Comparison of ENCODE assay signal across 10 cellular contexts in the genomic region with DNA sequence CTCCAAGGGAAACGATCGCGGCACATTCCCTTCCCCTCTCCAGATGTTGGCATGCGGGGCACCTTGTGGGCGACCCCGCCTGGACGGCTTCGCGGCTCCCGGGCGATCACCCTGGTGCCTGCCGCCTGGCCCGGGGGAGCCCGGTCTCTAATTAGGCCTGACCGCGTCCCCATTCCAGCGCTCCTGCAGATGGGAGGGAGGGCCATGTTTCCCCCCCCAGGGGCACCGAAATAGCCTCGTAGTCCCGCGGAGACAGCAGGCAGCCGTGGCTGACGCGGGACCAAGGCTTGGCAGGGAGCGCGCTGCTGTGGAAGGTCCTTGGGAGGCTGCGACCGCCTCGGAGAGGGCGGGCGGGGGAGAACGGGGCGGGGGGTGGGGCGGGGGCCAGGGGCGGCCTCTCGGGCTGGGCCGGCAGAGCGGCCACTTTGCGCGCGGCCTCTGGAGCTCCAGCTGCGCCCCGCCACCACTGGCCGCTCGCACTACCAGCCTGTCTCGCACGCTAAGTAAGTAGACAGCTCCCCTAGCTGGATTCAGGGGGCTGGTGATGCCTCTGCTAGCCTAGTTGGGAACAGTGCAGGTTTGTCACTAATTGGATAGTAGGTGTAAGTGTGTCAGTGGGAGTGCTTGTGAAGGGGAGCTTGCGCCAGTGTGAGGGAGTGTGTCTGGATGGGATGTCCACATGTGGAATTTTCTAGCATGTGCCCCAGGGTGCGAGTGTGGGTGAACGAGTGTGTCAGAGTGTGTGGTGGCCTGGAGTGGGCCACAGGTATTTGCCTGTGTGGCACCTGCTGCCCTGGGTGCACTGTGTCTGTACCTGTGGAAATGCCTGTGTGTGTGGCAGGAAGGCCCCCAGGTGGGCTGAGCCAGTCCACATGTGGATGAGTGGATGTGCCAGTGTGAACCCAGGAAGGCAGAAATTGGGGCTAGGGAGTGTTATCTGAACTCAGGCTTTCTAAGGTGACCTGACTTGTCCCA. TPM values are rescaled to one million over a fixed set of nuclear protein-coding genes. Genes with fewer than 3 reads are reported as not detected.
A peak's percentile ranks its signal among the peaks of the same experiment; 100 is the strongest.
DNase-seq lines count a peak whose midpoint lies in the region; ATAC-seq and TF ChIP-seq lines count a peak whose summit lies in the region.
"Had no signal": no experiment of that assay in that cellular context is flagged by ENCODE, and none has a peak within 500 bp of the region (broad histone marks: within the 10 kb centered on the region; RNA-seq: fewer than 3 reads in every experiment).

A gene with protein sequence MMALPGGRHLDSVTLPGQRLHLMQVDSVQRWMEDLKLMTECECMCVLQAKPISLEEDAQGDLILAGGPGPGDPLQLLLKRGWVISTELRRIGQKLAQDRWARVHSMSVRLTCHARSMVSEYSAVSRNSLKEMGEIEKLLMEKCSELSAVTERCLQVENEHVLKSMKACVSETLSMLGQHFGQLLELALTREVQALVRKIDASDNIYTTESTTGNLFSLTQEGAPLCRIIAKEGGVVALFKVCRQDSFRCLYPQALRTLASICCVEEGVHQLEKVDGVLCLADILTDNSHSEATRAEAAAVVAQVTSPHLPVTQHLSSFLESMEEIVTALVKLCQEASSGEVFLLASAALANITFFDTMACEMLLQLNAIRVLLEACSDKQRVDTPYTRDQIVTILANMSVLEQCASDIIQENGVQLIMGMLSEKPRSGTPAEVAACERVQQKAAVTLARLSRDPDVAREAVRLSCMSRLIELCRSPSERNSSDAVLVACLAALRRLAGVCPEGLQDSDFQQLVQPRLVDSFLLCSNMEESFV (plus strand): TSS at position 423 of the 975 bp plus-strand sequence. CDS start 34,252 bp downstream, outside the sequence.

- H3K9me3 Mint-ChIP-seq in T-helper 1 cell treated with Interleukin-12 subunit alpha and Interleukin-12 subunit beta and Interleukin-4 antibody, amounts not matched to agents 30 μg/mL and 1 μg/mL, for 36 hours: no peaks in the 10 kb centered on the region
- no peaks in the 10 kb centered on the region for H3K9me3 Mint-ChIP-seq in chondrocyte (ENCODE audit: low read depth)
- no peaks in the 10 kb centered on the region for H3K9me3 Mint-ChIP-seq in type B pancreatic cell
- no peaks in the 10 kb centered on the region for H3K9me3 Mint-ChIP-seq in activated CD8-positive, alpha-beta memory T cell treated with anti-CD3 and anti-CD28 coated beads, Interleukin-2, amount 10 ng/mL, durations not matched to agents 7 days and 5 days (ENCODE audit: low read depth)

- H3K4me3 Mint-ChIP-seq in T-helper 1 cell treated with Interleukin-12 subunit alpha and Interleukin-12 subunit beta and Interleukin-4 antibody, amounts not matched to agents 30 μg/mL and 1 μg/mL, for 36 hours: peak within 1 kb of the TSS; percentile 64
- H3K4me3 Mint-ChIP-seq in chondrocyte (ENCODE audit: unreplicated experiment) (peak within 1 kb of the TSS; percentile 57), type B pancreatic cell (peak within 1 kb of the TSS; percentile 60)
- H3K4me3 Mint-ChIP-seq in activated CD8-positive, alpha-beta memory T cell treated with anti-CD3 and anti-CD28 coated beads, Interleukin-2, amount 10 ng/mL, durations not matched to agents 7 days and 5 days: no peak within 1 kb of the TSS

- H3K27ac Mint-ChIP-seq in T-helper 1 cell treated with Interleukin-12 subunit alpha and Interleukin-12 subunit beta and Interleukin-4 antibody, amounts not matched to agents 30 μg/mL and 1 μg/mL, for 36 hours: peak within 1 kb of the TSS; percentile 76
- no peak within 1 kb of the TSS for H3K27ac Mint-ChIP-seq in chondrocyte (ENCODE audit: unreplicated experiment)
- no peak within 1 kb of the TSS for H3K27ac Mint-ChIP-seq in type B pancreatic cell
- H3K27ac Mint-ChIP-seq in activated CD8-positive, alpha-beta memory T cell treated with anti-CD3 and anti-CD28 coated beads, Interleukin-2, amount 10 ng/mL, durations not matched to agents 7 days and 5 days: no peak within 1 kb of the TSS

- DNase-seq in T-helper 1 cell (no peak), chondrocyte (ENCODE audit: low spot score) (no peak), left kidney (ENCODE audit: low read depth, low spot score) (peak; percentile 77), type B pancreatic cell (ENCODE audit: extremely low spot score, unreplicated experiment) (no peak), NCI-H1048 (lab: John Stamatoyannopoulos, UW) (no peak)
- no peak for DNase-seq in stimulated activated CD8-positive, alpha-beta memory T cell treated with anti-CD3 and anti-CD28 coated beads, Interleukin-4, amount 100 ng/mL, for 48 hours
- DNase-seq in activated CD8-positive, alpha-beta memory T cell treated with anti-CD3 and anti-CD28 coated beads, Interleukin-2, amount 10 ng/mL, durations not matched to agents 7 days and 5 days: no peak
- DNase-seq: COR-L47 had no signal

- H3K36me3 Mint-ChIP-seq in T-helper 1 cell treated with Interleukin-12 subunit alpha and Interleukin-12 subunit beta and Interleukin-4 antibody, amounts not matched to agents 30 μg/mL and 1 μg/mL, for 36 hours (ENCODE audit: low read depth): peaks cover 8% of the 10 kb centered on the region
- H3K36me3 Mint-ChIP-seq in chondrocyte (ENCODE audit: low read depth): no peaks in the 10 kb centered on the region
- no peaks in the 10 kb centered on the region for H3K36me3 Mint-ChIP-seq in type B pancreatic cell
- H3K36me3 Mint-ChIP-seq in activated CD8-positive, alpha-beta memory T cell treated with anti-CD3 and anti-CD28 coated beads, Interleukin-2, amount 10 ng/mL, durations not matched to agents 7 days and 5 days: no peaks in the 10 kb centered on the region

- H3K4me1 Mint-ChIP-seq in T-helper 1 cell treated with Interleukin-12 subunit alpha and Interleukin-12 subunit beta and Interleukin-4 antibody, amounts not matched to agents 30 μg/mL and 1 μg/mL, for 36 hours (ENCODE audit: low read depth): peaks cover 63% of the 10 kb centered on the region
- H3K4me1 Mint-ChIP-seq in chondrocyte (ENCODE audit: low read depth) (peaks cover 4% of the 10 kb centered on the region), type B pancreatic cell (ENCODE audit: unreplicated experiment) (peaks cover 5% of the 10 kb centered on the region)
- peaks cover 40% of the 10 kb centered on the region for H3K4me1 Mint-ChIP-seq in activated CD8-positive, alpha-beta memory T cell treated with anti-CD3 and anti-CD28 coated beads, Interleukin-2, amount 10 ng/mL, durations not matched to agents 7 days and 5 days

- CTCF ChIA-PET in activated CD8-positive, alpha-beta memory T cell treated with anti-CD3 and anti-CD28 coated beads, Interleukin-2, amount 10 ng/mL, durations not matched to agents 7 days and 5 days (lab: Charles Lee): interaction anchor here (3.5 kb wide), 1 partner anchor 14 kb away, joined by 13 read pairs; no protein-coding TSS in a partner anchor

- peaks cover 30% of the 10 kb centered on the region for H3K27me3 Mint-ChIP-seq in T-helper 1 cell treated with Interleukin-12 subunit alpha and Interleukin-12 subunit beta and Interleukin-4 antibody, amounts not matched to agents 30 μg/mL and 1 μg/mL, for 36 hours (ENCODE audit: low read depth)
- H3K27me3 Mint-ChIP-seq in chondrocyte (ENCODE audit: low read depth) (peaks cover 23% of the 10 kb centered on the region), type B pancreatic cell (peaks cover 75% of the 10 kb centered on the region)
- peaks cover 34% of the 10 kb centered on the region for H3K27me3 Mint-ChIP-seq in activated CD8-positive, alpha-beta memory T cell treated with anti-CD3 and anti-CD28 coated beads, Interleukin-2, amount 10 ng/mL, durations not matched to agents 7 days and 5 days

- TF ChIP-seq CTCF in chondrocyte (IDR thresholded peaks at IDR 0.05) (no peak), type B pancreatic cell (conservative IDR thresholded peaks at IDR 0.05) (peak; percentile 23)

- no peak for ATAC-seq in activated CD8-positive, alpha-beta memory T cell treated with anti-CD3 and anti-CD28 coated beads, Interleukin-2, amount 10 ng/mL, durations not matched to agents 7 days and 5 days

RNA-seq across cellular contexts. Expression of the gene that starts here (rescaled TPM):
- total RNA-seq in chondrocyte (not detected in 3 replicates), type B pancreatic cell (ENCODE audit: low replicate concordance) (1.2 TPM in 1 of 2 replicates, not detected in the other)
- under 1 TPM; 0.49 to 0.61 TPM for total RNA-seq in activated CD8-positive, alpha-beta memory T cell treated with anti-CD3 and anti-CD28 coated beads, Interleukin-2, amount 10 ng/mL, durations not matched to agents 7 days and 5 days
- total RNA-seq: endothelial cell of umbilical vein had no signal
